8 cellular contexts compared by ENCODE assay signal in genomic region chr11:71080239-71081097, GRCh38.
A peak's percentile ranks its signal among the peaks of the same experiment; 100 is the strongest.
DNase-seq lines count a peak whose midpoint lies in the region; ATAC-seq and TF ChIP-seq lines count a peak whose summit lies in the region.

No MANE protein-coding gene starts in this region.

- H3K9me3 Mint-ChIP-seq in activated naive CD4-positive, alpha-beta T cell treated with anti-CD3 and anti-CD28 coated beads for 36 hours = no peaks in the 10 kb centered on the region

- TF ChIP-seq CTCF in sigmoid colon (IDR thresholded peaks at IDR 0.05) (peak; percentile 50 to 79 (median 68)), ascending aorta (IDR thresholded peaks at IDR 0.05) (no peak)

- CTCF ChIA-PET in activated naive CD4-positive, alpha-beta T cell treated with anti-CD3 and anti-CD28 coated beads for 36 hours (lab: Charles Lee) = interaction anchor here (1.2 to 2.0 kb wide), 2 partner anchors 10 to 266 kb away, joined by 3 to 5 read pairs; no protein-coding TSS in a partner anchor

- H3K27me3 Mint-ChIP-seq in activated naive CD4-positive, alpha-beta T cell treated with anti-CD3 and anti-CD28 coated beads for 36 hours (ENCODE audit: low read depth) = peaks cover 13% of the 10 kb centered on the region

- H3K27me3 ChIP-seq in sigmoid colon (peaks cover 0 to 2% (median 0%) of the 10 kb centered on the region in 3 donors), ascending aorta (no peaks in the 10 kb centered on the region)

- TF ChIP-seq POLR2A in sigmoid colon (IDR thresholded peaks at IDR 0.05) = no peak

- DNase-seq in DMS153 treated with DMSO at 0.1 percent for 48 hours (lab: John Stamatoyannopoulos, UW; ENCODE audit: unreplicated experiment) = peak; percentile 73
- DNase-seq in HUDEP-2 (lab: John Stamatoyannopoulos, UW; ENCODE audit: unreplicated experiment in 76 of 76) = peak in 65 of 76 experiments; percentile 7 to 82 (median 41)
- DNase-seq in NCI-H774 (lab: John Stamatoyannopoulos, UW) = peak; percentile 89
- DNase-seq in activated naive CD4-positive, alpha-beta T cell treated with anti-CD3 and anti-CD28 coated beads for 36 hours = peak; percentile 82
- peak; percentile 57 for DNase-seq in left ventricle myocardium superior
- DNase-seq in sigmoid colon = peak; percentile 85
- no peak for DNase-seq in ascending aorta (ENCODE audit: low spot score in 2 of 2)

- H3K4me1 ChIP-seq in sigmoid colon (no peaks in the 10 kb centered on the region), ascending aorta (no peaks in the 10 kb centered on the region)

- H3K9me3 ChIP-seq in sigmoid colon (no peaks in the 10 kb centered on the region), ascending aorta (no peaks in the 10 kb centered on the region)

- 68 to 70% methylated on average over 25 of the region's 25 CpGs for WGBS in sigmoid colon, 2 donors

- H3K36me3 ChIP-seq in sigmoid colon (no peaks in the 10 kb centered on the region), ascending aorta (no peaks in the 10 kb centered on the region)

- ATAC-seq in left ventricle myocardium superior (peak; percentile 28), HG02759 (IDR thresholded peaks at IDR 0.05; ENCODE audit: unreplicated experiment) (no peak)

- H3K4me3 Mint-ChIP-seq in activated naive CD4-positive, alpha-beta T cell treated with anti-CD3 and anti-CD28 coated beads for 36 hours = no peak overlapping the region

- no peaks in the 10 kb centered on the region for H3K36me3 Mint-ChIP-seq in activated naive CD4-positive, alpha-beta T cell treated with anti-CD3 and anti-CD28 coated beads for 36 hours (ENCODE audit: low read depth)

- no peaks in the 10 kb centered on the region for H3K4me1 Mint-ChIP-seq in activated naive CD4-positive, alpha-beta T cell treated with anti-CD3 and anti-CD28 coated beads for 36 hours (ENCODE audit: low read depth)

- no peak overlapping the region for H3K27ac Mint-ChIP-seq in activated naive CD4-positive, alpha-beta T cell treated with anti-CD3 and anti-CD28 coated beads for 36 hours

- intact Hi-C loops in activated naive CD4-positive, alpha-beta T cell treated with anti-CD3 and anti-CD28 coated beads for 36 hours (cut with micrococcal nuclease) = loop anchor here (1.0 to 5.0 kb wide), 2 partner anchors 265 to 613 kb away; no protein-coding TSS in a partner anchor
- intact Hi-C loops in left ventricle myocardium superior (cut with micrococcal nuclease) (no loop called here), sigmoid colon (cut with DNase I) (loop anchor here (2.0 to 5.0 kb wide), 3 partner anchors 248 to 614 kb away; no protein-coding TSS in a partner anchor), ascending aorta (cut with DNase I) (no loop called here)

- H3K4me3 ChIP-seq in sigmoid colon (no peak overlapping the region), ascending aorta (no peak overlapping the region)

- no peak for TF ChIP-seq EP300 in sigmoid colon (IDR thresholded peaks at IDR 0.05)

- H3K27ac ChIP-seq in sigmoid colon (no peak overlapping the region), ascending aorta (no peak overlapping the region)

Comparison
In these comparisons a context has a peak if more than half of its experiments do, and no peak if none do; other contexts are left out.
1. DNase-seq: peak in DMS153 treated with DMSO at 0.1 percent for 48 hours (single experiment), HUDEP-2 (65 of 76), NCI-H774 (single experiment), activated naive CD4-positive, alpha-beta T cell treated with anti-CD3 and anti-CD28 coated beads for 36 hours (single experiment), left ventricle myocardium superior (single experiment) and sigmoid colon (single experiment); none in ascending aorta (0 of 2).
2. CTCF ChIP-seq: peak in sigmoid colon (4 of 4); none in ascending aorta (0 of 3).
3. intact Hi-C loops: an anchor here in activated naive CD4-positive, alpha-beta T cell treated with anti-CD3 and anti-CD28 coated beads for 36 hours (1.0 to 5.0 kb wide) and sigmoid colon (2.0 to 5.0 kb wide); none called in left ventricle myocardium superior and ascending aorta.